In the genomic region with DNA sequence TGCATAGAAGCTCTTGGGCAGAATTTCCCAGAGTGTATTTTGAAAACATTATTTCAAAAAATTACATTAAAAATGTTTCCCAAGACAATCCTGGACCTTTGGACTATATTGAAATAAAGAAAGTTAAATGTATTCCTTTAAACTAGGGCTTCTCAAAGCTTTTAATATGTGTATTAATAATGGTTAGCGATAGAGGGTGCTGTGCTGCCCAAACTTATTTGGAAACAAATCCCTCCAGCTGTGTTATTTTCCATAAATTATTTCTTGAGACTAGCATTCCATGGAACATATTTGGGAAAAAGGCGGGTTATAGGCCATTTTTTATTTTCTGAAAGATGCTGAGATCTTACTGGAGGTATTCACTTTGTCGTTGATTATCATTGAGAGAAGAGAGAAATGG, we compare ENCODE assay signal across 13 cellular contexts.
"Had no signal": no experiment of that assay in that cellular context is flagged by ENCODE, and none has a peak within 500 bp of the region (broad histone marks: within the 10 kb centered on the region; RNA-seq: fewer than 3 reads in every experiment).

No MANE protein-coding gene starts in this region.

- DNase-seq: activated B cell treated with CpG ODN at 0.5 μM for 24 hours; activated CD4-positive, alpha-beta T cell treated with anti-CD3 and anti-CD28 coated beads, Interleukin-2, amount 10 ng/mL, durations not matched to agents 7 days and 5 days; activated T-cell treated with anti-CD3 and anti-CD28 coated beads, Interleukin-2, amount 50 U/mL, for 1 hour; central memory CD4-positive, alpha-beta T cell; effector memory CD8-positive, alpha-beta T cell; kidney; left ventricle myocardium superior; nephron progenitor cell; sigmoid colon; stimulated activated CD4-positive, alpha-beta T cell treated with anti-CD3 and anti-CD28 coated beads, Interleukin-12 subunit alpha, Interleukin-12 subunit beta, amount 100 ng/mL, for 4 hours; stimulated activated naive CD4-positive, alpha-beta T cell treated with Interleukin-2 at 50 U/mL for 16 hours had no signal

- H3K27me3 ChIP-seq: hepatocyte, sigmoid colon, suprapubic skin had no signal

- H3K4me1 ChIP-seq: suprapubic skin had no signal

- H3K79me2 ChIP-seq: hepatocyte had no signal

- H2AFZ ChIP-seq: hepatocyte had no signal

- H3K9me3 ChIP-seq: sigmoid colon, suprapubic skin had no signal

- H3K36me3 ChIP-seq: sigmoid colon, suprapubic skin had no signal

- H3K27ac ChIP-seq: hepatocyte, sigmoid colon, suprapubic skin had no signal

- H3K4me2 ChIP-seq: hepatocyte had no signal

- ATAC-seq: effector memory CD8-positive, alpha-beta T cell; left ventricle myocardium superior had no signal

- H3K4me3 ChIP-seq: hepatocyte, sigmoid colon, suprapubic skin had no signal
